In genomic region chr12:19303496-19303895, GRCh38 we compare ENCODE assay signal across 10 cellular contexts.
"Had no signal": no experiment of that assay in that cellular context is flagged by ENCODE, and none has a peak within 500 bp of the region (broad histone marks: within the 10 kb centered on the region; RNA-seq: fewer than 3 reads in every experiment).

No MANE protein-coding gene starts in this region.

- H3K27ac Mint-ChIP-seq: HFFc6 had no signal

- H2AFZ ChIP-seq: GM23248 had no signal

- DNase-seq: GM23248, GOT3, H9, HCEC 1CT, HFFc6, IMR-90, KG1 had no signal

- H3K4me3 ChIP-seq: GM23248, K562 had no signal

- ATAC-seq: K562 had no signal

- H3K4me3 Mint-ChIP-seq: H9, HFFc6 had no signal

- H3K9ac ChIP-seq: GM23248 had no signal

- H3K9me3 Mint-ChIP-seq: HFFc6 had no signal

- H3K27ac ChIP-seq: GM23248 had no signal

- FAIRE-seq: H54, HTR-8/SVneo, K562 had no signal
